ENCODE assay signal across 1 cellular context in genomic region chr6:131949909-131950766, GRCh38.
A peak's percentile ranks its signal among the peaks of the same experiment; 100 is the strongest.
TF ChIP-seq lines count a peak whose summit lies in the region.

No MANE protein-coding gene starts in this region.

TF ChIP-seq in HepG2, 621 proteins besides CTCF, POLR2A, EP300 and RAD21 (continued from another document and continues in another):
- TF ChIP-seq ZBTB25 (CRISPR knock-in tag; IDR thresholded peaks at IDR 0.05) (no peak), MAFK (conservative IDR thresholded peaks at IDR 0.05 in 1 of 2, IDR thresholded peaks at IDR 0.05 in 1 of 2; ENCODE audit: low read length in 2 of 2) (no peak), KAT7 (CRISPR knock-in tag; IDR thresholded peaks at IDR 0.05; ENCODE audit: borderline replicate concordance) (peak; percentile 95; the same call in 1 of the 2 replicates), NFRKB (IDR thresholded peaks at IDR 0.05) (no peak), ZBTB10 (CRISPR knock-in tag; IDR thresholded peaks at IDR 0.05; ENCODE audit: borderline replicate concordance) (peak; percentile 1; the same call in 1 of the 2 replicates), MATR3 (CRISPR knock-in tag; IDR thresholded peaks at IDR 0.05) (no peak), ZFX (CRISPR knock-in tag; IDR thresholded peaks at IDR 0.05; ENCODE audit: low read depth) (peak; percentile 69), EZH2 (conservative IDR thresholded peaks at IDR 0.05; ENCODE audit: low read depth, low read length) (no peak), ZNF337 (CRISPR knock-in tag; IDR thresholded peaks at IDR 0.05; ENCODE audit: borderline replicate concordance, low read depth) (no peak), ZZZ3 (CRISPR knock-in tag; IDR thresholded peaks at IDR 0.05; ENCODE audit: borderline replicate concordance) (no peak), DNMT1 (CRISPR knock-in tag; IDR thresholded peaks at IDR 0.05) (no peak), ISX (CRISPR knock-in tag; conservative IDR thresholded peaks at IDR 0.05) (peak; percentile 82; the same call in 1 of the 2 replicates), ZBED4 (CRISPR knock-in tag; IDR thresholded peaks at IDR 0.05; ENCODE audit: borderline replicate concordance) (no peak), TERF1 (CRISPR knock-in tag; IDR thresholded peaks at IDR 0.05) (no peak), SIX1 (CRISPR knock-in tag; IDR thresholded peaks at IDR 0.05; ENCODE audit: borderline replicate concordance) (no peak), ZNF792 (CRISPR knock-in tag; IDR thresholded peaks at IDR 0.05) (0 out of 2 replicates have a peak, but pooled peaks have one; percentile 0), NFE2L2 (IDR thresholded peaks at IDR 0.05; ENCODE audit: low read length) (no peak), ZNF318 (CRISPR knock-in tag; IDR thresholded peaks at IDR 0.05) (no peak; the same call in 1 of the 2 replicates), GATAD1 (CRISPR knock-in tag; IDR thresholded peaks at IDR 0.05) (peak; percentile 65), ZNF451 (CRISPR knock-in tag; IDR thresholded peaks at IDR 0.05) (peak; percentile 58; the same call in 1 of the 2 replicates), NFAT5 (CRISPR knock-in tag; IDR thresholded peaks at IDR 0.05) (peak; percentile 71; the same call in 1 of the 2 replicates), PLRG1 (conservative IDR thresholded peaks at IDR 0.05) (no peak), KLF12 (CRISPR knock-in tag; IDR thresholded peaks at IDR 0.05; ENCODE audit: borderline replicate concordance) (peak; percentile 82), SOX6 (IDR thresholded peaks at IDR 0.05) (no peak), SOX6 (CRISPR knock-in tag; IDR thresholded peaks at IDR 0.05) (peak; percentile 54), NRL (CRISPR knock-in tag; IDR thresholded peaks at IDR 0.05; ENCODE audit: borderline replicate concordance) (peak; percentile 98), PAWR (CRISPR knock-in tag; IDR thresholded peaks at IDR 0.05; ENCODE audit: borderline replicate concordance) (no peak; the same call in 1 of the 2 replicates), ZNF713 (CRISPR knock-in tag; IDR thresholded peaks at IDR 0.05) (no peak; the same call in 1 of the 2 replicates), ZMAT5 (CRISPR knock-in tag; IDR thresholded peaks at IDR 0.05; ENCODE audit: borderline replicate concordance, low read depth) (peak; percentile 91; the same call in 1 of the 2 replicates)
- TF ChIP-seq, protein P1, sequence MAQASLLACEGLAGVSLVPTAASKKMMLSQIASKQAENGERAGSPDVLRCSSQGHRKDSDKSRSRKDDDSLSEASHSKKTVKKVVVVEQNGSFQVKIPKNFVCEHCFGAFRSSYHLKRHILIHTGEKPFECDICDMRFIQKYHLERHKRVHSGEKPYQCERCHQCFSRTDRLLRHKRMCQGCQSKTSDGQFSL (CRISPR knock-in tag; IDR thresholded peaks at IDR 0.05) = peak; percentile 52; the same call in 1 of the 2 replicates
- TF ChIP-seq, protein P2, sequence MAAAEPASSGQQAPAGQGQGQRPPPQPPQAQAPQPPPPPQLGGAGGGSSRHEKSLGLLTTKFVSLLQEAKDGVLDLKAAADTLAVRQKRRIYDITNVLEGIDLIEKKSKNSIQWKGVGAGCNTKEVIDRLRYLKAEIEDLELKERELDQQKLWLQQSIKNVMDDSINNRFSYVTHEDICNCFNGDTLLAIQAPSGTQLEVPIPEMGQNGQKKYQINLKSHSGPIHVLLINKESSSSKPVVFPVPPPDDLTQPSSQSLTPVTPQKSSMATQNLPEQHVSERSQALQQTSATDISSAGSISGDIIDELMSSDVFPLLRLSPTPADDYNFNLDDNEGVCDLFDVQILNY (CRISPR knock-in tag; conservative IDR thresholded peaks at IDR 0.05) = no peak
